In genomic region chr16:11740567-11740966, GRCh38 we compare ENCODE assay signal across 8 cellular contexts. TPM values are rescaled to one million over a fixed set of nuclear protein-coding genes. Genes with fewer than 3 reads are reported as not detected.
DNase-seq lines count a peak whose midpoint lies in the region; ATAC-seq and TF ChIP-seq lines count a peak whose summit lies in the region.

No MANE protein-coding gene starts in this region.

- no peaks in the 10 kb centered on the region for H3K27me3 Mint-ChIP-seq in CD4-positive, alpha-beta memory T cell

- H3K4me3 ChIP-seq in CD4-positive, alpha-beta memory T cell (ENCODE audit: low read length in 2 of 2) = peak overlapping the region in 1 of 2 donors; percentile 13
- H3K4me3 ChIP-seq in MM.1S (ENCODE audit: low read length) (peak overlapping the region; percentile 99), coronary artery (peak overlapping the region; percentile 97), osteoblast (ENCODE audit: insufficient read depth, low read length) (peak overlapping the region; percentile 98)

- peak overlapping the region; percentile 88 for H3K27ac ChIP-seq in CD4-positive, alpha-beta memory T cell (ENCODE audit: low read depth, low read length)
- peak overlapping the region; percentile 96 for H3K27ac ChIP-seq in MM.1S (ENCODE audit: low read length)
- H3K27ac ChIP-seq in coronary artery = peak overlapping the region; percentile 20 to 96
- H3K27ac ChIP-seq in osteoblast (ENCODE audit: low read depth, low read length) = peak overlapping the region; percentile 90

- peak overlapping the region; percentile 94 to 98 (median 95) for H3K4me3 Mint-ChIP-seq in CD4-positive, alpha-beta memory T cell

- in situ Hi-C loops in ACHN (cut with HindIII; ENCODE audit: low pct_ligation_motif_present, low pct_unique_long_range_greater_than_20kb, low sequenced_read_pairs) = no loop called here

- no peak for ATAC-seq in HG03135 (IDR thresholded peaks at IDR 0.05; ENCODE audit: unreplicated experiment)

- DNase-seq in CD4-positive, alpha-beta memory T cell = no peak
- DNase-seq in MM.1S (no peak), coronary artery (ENCODE audit: low spot score) (no peak), osteoblast (ENCODE audit: insufficient read length, low spot score, missing footprints) (no peak), ACHN (no peak), hippocampal formation (lab: John Stamatoyannopoulos, UW) (no peak), DMS 273 treated with DMSO at 0.1 percent for 48 hours (lab: John Stamatoyannopoulos, UW) (no peak)

- peaks cover 6 to 50% of the 10 kb centered on the region in 2 donors for H3K36me3 Mint-ChIP-seq in CD4-positive, alpha-beta memory T cell

- H3K9ac ChIP-seq in MM.1S (ENCODE audit: low read length) = peak overlapping the region; percentile 100

- CTCF ChIA-PET in CD4-positive, alpha-beta memory T cell (lab: Charles Lee; ENCODE audit: partially characterized antibody) = interaction anchor here (0.6 kb wide), 1 partner anchor 328 kb away, joined by 3 read pairs; no protein-coding TSS in a partner anchor

- H3K9me3 ChIP-seq in CD4-positive, alpha-beta memory T cell (ENCODE audit: control insufficient read depth in 1 of 2, low read length in 2 of 2) = no peaks in the 10 kb centered on the region
- no peaks in the 10 kb centered on the region for H3K9me3 ChIP-seq in MM.1S (replicated peaks; ENCODE audit: insufficient read depth, low read length)
- H3K9me3 ChIP-seq in osteoblast (ENCODE audit: low read depth, low read length) = no peaks in the 10 kb centered on the region

- H3K9me3 Mint-ChIP-seq in CD4-positive, alpha-beta memory T cell = no peaks in the 10 kb centered on the region

- H3K4me2 ChIP-seq in MM.1S (ENCODE audit: low read depth, low read length) = peak overlapping the region; percentile 89
- H3K4me2 ChIP-seq in osteoblast (ENCODE audit: insufficient read depth, low read length) = peak overlapping the region; percentile 95

- H4K20me1 ChIP-seq in MM.1S (ENCODE audit: insufficient read depth, low read length) = no peaks in the 10 kb centered on the region
- H4K20me1 ChIP-seq in osteoblast (ENCODE audit: insufficient read depth, low read length) = peaks cover 46% of the 10 kb centered on the region

- POLR2A ChIA-PET in CD4-positive, alpha-beta memory T cell (lab: Charles Lee; ENCODE audit: partially characterized antibody) = interaction anchor here (1.0 to 4.4 kb wide), 2 partner anchors 11 to 57 kb away, joined by 3 to 94 read pairs; partner anchors contain the start of gene ZC3H7A

- TF ChIP-seq CTCF in MM.1S (IDR thresholded peaks at IDR 0.05; ENCODE audit: low read length) (no peak), coronary artery (IDR thresholded peaks at IDR 0.05) (no peak), osteoblast (IDR thresholded peaks at IDR 0.05; ENCODE audit: extremely low read depth, low read depth, low read length) (no peak)

- H3K9me2 ChIP-seq in MM.1S (replicated peaks; ENCODE audit: insufficient read depth, low read length) = no peaks in the 10 kb centered on the region

- peaks cover 54% of the 10 kb centered on the region for H3K4me1 ChIP-seq in CD4-positive, alpha-beta memory T cell (ENCODE audit: insufficient read depth, low read length)
- H3K4me1 ChIP-seq in MM.1S (ENCODE audit: low read length) (peaks cover 20% of the 10 kb centered on the region), osteoblast (ENCODE audit: insufficient read depth, low read length) (peaks cover 20% of the 10 kb centered on the region)

- H2AFZ ChIP-seq in MM.1S (ENCODE audit: low read length) (no peak overlapping the region), osteoblast (ENCODE audit: low read length) (no peak overlapping the region)

- H3F3A ChIP-seq in MM.1S (ENCODE audit: insufficient read depth, low read length) = peaks cover 83% of the 10 kb centered on the region

- peaks cover 82% of the 10 kb centered on the region for H3K79me2 ChIP-seq in MM.1S (ENCODE audit: low read length)
- peaks cover 68% of the 10 kb centered on the region for H3K79me2 ChIP-seq in osteoblast (ENCODE audit: insufficient read depth, low read length)

- intact Hi-C loops in CD4-positive, alpha-beta memory T cell (cut with micrococcal nuclease) = loop anchor here (5.0 kb wide), 1 partner anchor 483 kb away; the partner anchor contains the start of gene SOCS1

- H3K36me3 ChIP-seq in CD4-positive, alpha-beta memory T cell (ENCODE audit: insufficient read depth, low read length) = peaks cover 21% of the 10 kb centered on the region
- H3K36me3 ChIP-seq in MM.1S (replicated peaks; ENCODE audit: insufficient read depth, low read length) = peaks cover 20% of the 10 kb centered on the region
- H3K36me3 ChIP-seq in osteoblast (ENCODE audit: insufficient read depth, low read length) = peaks cover 29% of the 10 kb centered on the region

- H3K4me1 Mint-ChIP-seq in CD4-positive, alpha-beta memory T cell = peaks cover 44 to 75% (median 56%) of the 10 kb centered on the region in 4 donors

- peak overlapping the region in 6 of 7 donors; percentile 96 to 98 (median 96) for H3K27ac Mint-ChIP-seq in CD4-positive, alpha-beta memory T cell

- no peaks in the 10 kb centered on the region for H3K27me3 ChIP-seq in CD4-positive, alpha-beta memory T cell (ENCODE audit: insufficient read depth, low read length)
- no peaks in the 10 kb centered on the region for H3K27me3 ChIP-seq in MM.1S (replicated peaks; ENCODE audit: insufficient read depth, low read length)
- H3K27me3 ChIP-seq in osteoblast (ENCODE audit: insufficient read depth, low read length) = no peaks in the 10 kb centered on the region

RNA-seq across cellular contexts. Expression of gene TXNDC11, which starts 2.1 kb away (rescaled TPM):
- 10 to 100 TPM; 51.7 to 59.8 TPM for total RNA-seq in CD4-positive, alpha-beta memory T cell
- 10 to 100 TPM; 54.7 to 62.6 TPM for polyA plus RNA-seq in CD4-positive, alpha-beta memory T cell
- total RNA-seq in osteoblast = 26.1 and 28.3 TPM in 2 replicates

RNA-seq across cellular contexts. Expression of gene ZC3H7A, which starts 56.5 kb away (rescaled TPM):
- total RNA-seq in CD4-positive, alpha-beta memory T cell = 10 to 100 TPM; 85.0 to 92.1 TPM
- polyA plus RNA-seq in CD4-positive, alpha-beta memory T cell = 10 to 100 TPM; 39.9 to 47.6 TPM
- total RNA-seq in osteoblast = 39.8 and 45.7 TPM in 2 replicates
